In the genomic region with DNA sequence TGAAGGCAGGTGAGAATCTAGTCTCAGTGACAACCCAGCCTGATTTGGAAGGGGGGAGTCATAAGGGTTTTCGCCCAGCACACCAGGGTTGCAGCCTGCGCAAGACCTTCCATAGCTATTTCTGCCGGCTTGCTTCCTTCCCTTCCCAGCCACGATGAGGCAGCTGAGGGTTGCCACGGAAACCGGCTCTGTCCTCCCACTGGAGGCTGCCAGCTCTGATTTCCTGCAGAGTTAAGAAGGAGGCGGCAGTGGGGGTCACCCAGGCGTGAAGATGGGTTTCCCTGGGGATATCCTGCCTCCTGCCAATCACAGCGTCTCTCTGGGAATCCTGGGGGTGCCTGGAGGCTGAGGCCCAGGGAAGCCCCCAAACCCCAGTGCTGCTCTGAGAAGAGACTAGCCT, we compare ENCODE assay signal across 9 cellular contexts. TPM values are rescaled to one million over a fixed set of nuclear protein-coding genes. Genes with fewer than 3 reads are reported as not detected.
DNase-seq lines count a peak whose midpoint lies in the region; ATAC-seq and TF ChIP-seq lines count a peak whose summit lies in the region.
"Had no signal": no experiment of that assay in that cellular context is flagged by ENCODE, and none has a peak within 500 bp of the region (broad histone marks: within the 10 kb centered on the region; RNA-seq: fewer than 3 reads in every experiment).

No MANE protein-coding gene starts in this region.

- H3K27ac Mint-ChIP-seq in activated T-cell treated with anti-CD3 and anti-CD28 coated beads, Interleukin-2, amount 50 U/mL, for 24 hours, result no peak overlapping the region

- WGBS in right cardiac atrium, result 22% methylated on average over 9 of the region's 9 CpGs

- TF ChIP-seq POLR2A in uterus (IDR thresholded peaks at IDR 0.05), result no peak

- no peaks in the 10 kb centered on the region for H3K36me3 Mint-ChIP-seq in activated T-cell treated with anti-CD3 and anti-CD28 coated beads, Interleukin-2, amount 50 U/mL, for 24 hours (ENCODE audit: low read depth)

- peak; percentile 25 to 52 for ATAC-seq in right cardiac atrium

- H3K36me3 ChIP-seq in right atrium auricular region (peaks cover 11% of the 10 kb centered on the region), uterus (no peaks in the 10 kb centered on the region)

- CTCF ChIA-PET in HEK293T (lab: Yijun Ruan, JAX), result no interaction called here

- H3K27me3 ChIP-seq in right cardiac atrium (ENCODE audit: control insufficient read depth, insufficient read depth), result no peaks in the 10 kb centered on the region
- no peaks in the 10 kb centered on the region for H3K27me3 ChIP-seq in right atrium auricular region
- H3K27me3 ChIP-seq in uterus, result no peaks in the 10 kb centered on the region

- H3K4me3 ChIP-seq in right cardiac atrium (ENCODE audit: low read length), result no peak overlapping the region
- no peak overlapping the region for H3K4me3 ChIP-seq in right atrium auricular region
- H3K4me3 ChIP-seq in uterus, result no peak overlapping the region

- DNase-seq in right cardiac atrium (peak; percentile 51 to 79 (median 74)), right atrium auricular region (ENCODE audit: low spot score) (no peak), SK-N-DZ (ENCODE audit: low spot score) (peak; percentile 89), head of caudate nucleus (peak; percentile 54 to 94 (median 82)), uterus (peak; percentile 58 to 63), HEK293T (ENCODE audit: extremely low spot score) (no peak)
- no peak for DNase-seq in activated T-cell treated with anti-CD3 and anti-CD28 coated beads, Interleukin-2, amount 50 U/mL, for 24 hours
- no peak for DNase-seq in stimulated activated CD4-positive, alpha-beta T cell treated with anti-CD3 and anti-CD28 coated beads, Interleukin-2, amount 100 ng/mL, for 48 hours

- H3K9me3 Mint-ChIP-seq in activated T-cell treated with anti-CD3 and anti-CD28 coated beads, Interleukin-2, amount 50 U/mL, for 24 hours, result no peaks in the 10 kb centered on the region

- no peak for TF ChIP-seq CTCF in right atrium auricular region (IDR thresholded peaks at IDR 0.05)
- no peak for TF ChIP-seq CTCF in uterus (IDR thresholded peaks at IDR 0.05)

- H3K27ac ChIP-seq in right cardiac atrium (ENCODE audit: low read length), result no peak overlapping the region
- H3K27ac ChIP-seq in right atrium auricular region, result no peak overlapping the region
- peak overlapping the region in 1 of 2 donors; percentile 25 for H3K27ac ChIP-seq in uterus
- H3K27ac ChIP-seq: C4-2B had no signal

- H3K4me1 ChIP-seq in right cardiac atrium (ENCODE audit: control insufficient read depth, insufficient read depth, low read length) (no peaks in the 10 kb centered on the region), right atrium auricular region (peaks cover 0 to 19% of the 10 kb centered on the region in 2 donors), uterus (peaks cover 0 to 12% of the 10 kb centered on the region in 2 donors)

- POLR2A ChIA-PET in HEK293T (lab: Yijun Ruan, JAX), result no interaction called here

- peaks cover 1% of the 10 kb centered on the region for H3K4me1 Mint-ChIP-seq in activated T-cell treated with anti-CD3 and anti-CD28 coated beads, Interleukin-2, amount 50 U/mL, for 24 hours (ENCODE audit: low read depth)

- H3K4me3 Mint-ChIP-seq in activated T-cell treated with anti-CD3 and anti-CD28 coated beads, Interleukin-2, amount 50 U/mL, for 24 hours, result no peak overlapping the region

- intact Hi-C loops in right cardiac atrium (cut with DNase I) (no loop called here), head of caudate nucleus (cut with DNase I) (no loop called here), uterus (cut with DNase I; ENCODE audit: low total_unique reads) (no loop called here)

- peaks cover 63% of the 10 kb centered on the region for H3K27me3 Mint-ChIP-seq in activated T-cell treated with anti-CD3 and anti-CD28 coated beads, Interleukin-2, amount 50 U/mL, for 24 hours

- H3K9me3 ChIP-seq in right cardiac atrium (ENCODE audit: control insufficient read depth, low read length), result no peaks in the 10 kb centered on the region
- no peaks in the 10 kb centered on the region for H3K9me3 ChIP-seq in right atrium auricular region
- no peaks in the 10 kb centered on the region for H3K9me3 ChIP-seq in uterus

TF ChIP-seq in HEK293T, 16 proteins besides CTCF, POLR2A, EP300 and RAD21:
- TF ChIP-seq FOXM1 (IDR thresholded peaks at IDR 0.05; ENCODE audit: borderline replicate concordance) (no peak), L3MBTL2 (conservative IDR thresholded peaks at IDR 0.05) (no peak), SP1 (IDR thresholded peaks at IDR 0.05) (no peak), HDGF (IDR thresholded peaks at IDR 0.05; ENCODE audit: borderline replicate concordance) (no peak), CTBP1 (IDR thresholded peaks at IDR 0.05; ENCODE audit: borderline replicate concordance) (no peak), LEF1 (IDR thresholded peaks at IDR 0.05; ENCODE audit: borderline replicate concordance) (no peak), ELF4 (IDR thresholded peaks at IDR 0.05) (no peak), ARNT (IDR thresholded peaks at IDR 0.05) (no peak), NFRKB (IDR thresholded peaks at IDR 0.05) (no peak), BHLHE40 (IDR thresholded peaks at IDR 0.05; ENCODE audit: borderline replicate concordance) (no peak), TARDBP (IDR thresholded peaks at IDR 0.05) (no peak), FOXA1 (IDR thresholded peaks at IDR 0.05) (no peak), FOXK2 (IDR thresholded peaks at IDR 0.05) (no peak)
- TF ChIP-seq, protein P1, sequence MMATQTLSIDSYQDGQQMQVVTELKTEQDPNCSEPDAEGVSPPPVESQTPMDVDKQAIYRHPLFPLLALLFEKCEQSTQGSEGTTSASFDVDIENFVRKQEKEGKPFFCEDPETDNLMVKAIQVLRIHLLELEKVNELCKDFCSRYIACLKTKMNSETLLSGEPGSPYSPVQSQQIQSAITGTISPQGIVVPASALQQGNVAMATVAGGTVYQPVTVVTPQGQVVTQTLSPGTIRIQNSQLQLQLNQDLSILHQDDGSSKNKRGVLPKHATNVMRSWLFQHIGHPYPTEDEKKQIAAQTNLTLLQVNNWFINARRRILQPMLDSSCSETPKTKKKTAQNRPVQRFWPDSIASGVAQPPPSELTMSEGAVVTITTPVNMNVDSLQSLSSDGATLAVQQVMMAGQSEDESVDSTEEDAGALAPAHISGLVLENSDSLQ (IDR thresholded peaks at IDR 0.05), result no peak

RNA-seq across cellular contexts. Expression of a gene that starts 23.1 kb away (rescaled TPM):
- total RNA-seq in right cardiac atrium (1 to 10 TPM in 2 of 4 donors, under 1 TPM in 2; 0.35 to 1.6 (median 0.79) TPM), right atrium auricular region (1 to 10 TPM; 1.4 to 2.7 TPM), uterus (10 to 100 TPM in 2 of 4 donors, 1 to 10 TPM in 1, under 1 TPM in 1; 0.29 to 32.5 (median 7.0) TPM)
- polyA plus RNA-seq in right cardiac atrium, result 0.66 TPM
- 3.8 and 3.9 TPM in 2 replicates for polyA plus RNA-seq in SK-N-DZ (2014; cell fraction: cytosol; rRNA removed)
- polyA plus RNA-seq in SK-N-DZ (2014; cell fraction: nucleus; rRNA removed), result 2.2 and 4.3 TPM in 2 replicates

Comparison
In these comparisons a context has a peak if more than half of its experiments do, and no peak if none do; other contexts are left out.
1. DNase-seq: peak in right cardiac atrium (3 of 3), SK-N-DZ (single experiment), head of caudate nucleus (42 of 42) and uterus (2 of 2); none in right atrium auricular region (single experiment), activated T-cell treated with anti-CD3 and anti-CD28 coated beads, Interleukin-2, amount 50 U/mL, for 24 hours (single experiment), stimulated activated CD4-positive, alpha-beta T cell treated with anti-CD3 and anti-CD28 coated beads, Interleukin-2, amount 100 ng/mL, for 48 hours (0 of 2) and HEK293T (single experiment).